Comparison of ENCODE assay signal across 1 cellular context in genomic region chr9:127159949-127160610, GRCh38.
TF ChIP-seq lines count a peak whose summit lies in the region.

No MANE protein-coding gene starts in this region.

TF ChIP-seq in H1, 55 proteins besides CTCF, POLR2A, EP300 and RAD21 (continued from another document):
- no peak for TF ChIP-seq PHF8 (conservative IDR thresholded peaks at IDR 0.05; ENCODE audit: low read depth, low read length)
- no peak for TF ChIP-seq KDM4A (IDR thresholded peaks at IDR 0.05; ENCODE audit: low read depth, low read length, severe bottlenecking)
- no peak for TF ChIP-seq GTF2F1 (IDR thresholded peaks at IDR 0.05; ENCODE audit: borderline replicate concordance, low read depth, low read length)
- no peak for TF ChIP-seq ZNF274 (IDR thresholded peaks at IDR 0.05; ENCODE audit: borderline replicate concordance, extremely low read depth, low read length)
- TF ChIP-seq ATF3 (IDR thresholded peaks at IDR 0.05; ENCODE audit: insufficient read depth, low read depth, low read length) = no peak
- TF ChIP-seq EZH2 (IDR thresholded peaks at IDR 0.05; ENCODE audit: low read depth, low read length, severe bottlenecking) = no peak
- no peak for TF ChIP-seq SP2 (IDR thresholded peaks at IDR 0.05; ENCODE audit: low read length)
- no peak for TF ChIP-seq CBX8 (IDR thresholded peaks at IDR 0.05; ENCODE audit: borderline replicate concordance, low read depth, low read length)
- no peak for TF ChIP-seq KDM5A (IDR thresholded peaks at IDR 0.05; ENCODE audit: low read length)
- TF ChIP-seq USF2 (IDR thresholded peaks at IDR 0.05; ENCODE audit: low read length) = no peak
- no peak for TF ChIP-seq NANOG (IDR thresholded peaks at IDR 0.05; ENCODE audit: insufficient read depth, low read depth, low read length, poor library complexity, severe bottlenecking)
